In the genomic region with DNA sequence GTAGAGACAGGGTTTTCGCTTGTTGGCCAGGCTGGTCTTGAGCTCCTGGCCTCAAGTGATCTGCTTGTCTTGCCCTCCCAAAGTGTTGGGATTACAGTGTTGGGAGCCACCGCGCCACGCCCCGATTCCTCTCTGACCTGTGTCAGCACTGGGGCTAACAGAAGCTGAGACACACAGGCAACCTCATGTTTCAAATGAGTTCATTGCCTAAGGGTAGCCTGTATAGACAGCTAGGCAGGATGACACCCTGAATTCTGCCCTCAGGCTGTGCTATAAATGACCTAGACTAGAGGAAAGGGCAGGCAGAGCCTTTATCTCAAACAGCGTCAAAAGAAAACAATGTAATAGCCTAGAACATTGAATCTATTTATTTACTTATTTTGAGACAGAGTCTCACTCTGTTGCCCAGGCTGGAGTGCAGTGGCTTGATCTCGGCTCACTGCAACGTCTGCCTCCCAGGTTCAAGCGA, we compare ENCODE assay signal across 20 cellular contexts. TPM values are rescaled to one million over a fixed set of nuclear protein-coding genes. Genes with fewer than 3 reads are reported as not detected.
A peak's percentile ranks its signal among the peaks of the same experiment; 100 is the strongest.
DNase-seq lines count a peak whose midpoint lies in the region; ATAC-seq, FAIRE-seq and TF ChIP-seq lines count a peak whose summit lies in the region.
"Had no signal": no experiment of that assay in that cellular context is flagged by ENCODE, and none has a peak within 500 bp of the region (broad histone marks: within the 10 kb centered on the region; RNA-seq: fewer than 3 reads in every experiment).

No MANE protein-coding gene starts in this region.

- H3K23ac ChIP-seq in mesendoderm (ENCODE audit: low read length) = peak overlapping the region; percentile 45

- ATAC-seq in pancreas = no peak
- ATAC-seq: CD8-positive, alpha-beta T cell had no signal

- FAIRE-seq in pancreas (lab: Jason Lieb, UNC) = no peak
- FAIRE-seq: RCC 7860 had no signal

- H3K4ac ChIP-seq in mesendoderm (ENCODE audit: low read depth, low read length) = no peak overlapping the region

- no peak for DNase-seq in activated CD4-positive, alpha-beta T cell treated with anti-CD3 and anti-CD28 coated beads, Interleukin-2, amount 10 ng/mL, durations not matched to agents 24 days and 14 days
- no peak for DNase-seq in activated CD4-positive, alpha-beta T cell treated with anti-CD3 and anti-CD28 coated beads for 48 hours
- DNase-seq in SK-MEL-5 (ENCODE audit: low read depth, low spot score) (peak; percentile 43), mesendoderm (peak; percentile 40), type B pancreatic cell (ENCODE audit: extremely low spot score, unreplicated experiment) (no peak), BE2C (no peak), pancreas (no peak), coronary artery (ENCODE audit: low spot score) (no peak)
- DNase-seq: activated CD4-positive, CD25-positive, alpha-beta regulatory T cell; brain microvascular endothelial cell; CD8-positive, alpha-beta T cell; effector CD8-positive, alpha-beta T cell; Karpas-422; NCI-H187 treated with DMSO at 0.1 percent for 48 hours; NCI-H526 had no signal

- H3K27me3 Mint-ChIP-seq in activated CD4-positive, alpha-beta T cell treated with anti-CD3 and anti-CD28 coated beads, Interleukin-2, amount 10 ng/mL, durations not matched to agents 24 days and 14 days = no peaks in the 10 kb centered on the region
- no peaks in the 10 kb centered on the region for H3K27me3 Mint-ChIP-seq in type B pancreatic cell
- H3K27me3 Mint-ChIP-seq: activated naive CD8-positive, alpha-beta T cell; memory B cell had no signal

- H3K9ac ChIP-seq in mesendoderm (ENCODE audit: low read length) = no peak overlapping the region

- no peak overlapping the region for H3K4me2 ChIP-seq in mesendoderm (ENCODE audit: low read length)

- peak overlapping the region; percentile 29 for H3K27ac Mint-ChIP-seq in activated CD4-positive, alpha-beta T cell treated with anti-CD3 and anti-CD28 coated beads, Interleukin-2, amount 10 ng/mL, durations not matched to agents 24 days and 14 days
- H3K27ac Mint-ChIP-seq in type B pancreatic cell = peak overlapping the region; percentile 95
- H3K27ac Mint-ChIP-seq: activated naive CD8-positive, alpha-beta T cell; CD8-positive, alpha-beta T cell had no signal

- H2BK15ac ChIP-seq in mesendoderm (replicated peaks; ENCODE audit: low read depth) = no peak overlapping the region

- H3K4me3 ChIP-seq in mesendoderm (ENCODE audit: low read length) (no peak overlapping the region), BE2C (ENCODE audit: low read depth, low read length) (no peak overlapping the region), pancreas (no peak overlapping the region), coronary artery (no peak overlapping the region)

- H4K8ac ChIP-seq in mesendoderm (ENCODE audit: low read depth, low read length) = no peak overlapping the region

- H3K4me3 Mint-ChIP-seq in activated CD4-positive, alpha-beta T cell treated with anti-CD3 and anti-CD28 coated beads, Interleukin-2, amount 10 ng/mL, durations not matched to agents 24 days and 14 days = no peak overlapping the region
- H3K4me3 Mint-ChIP-seq in type B pancreatic cell = peak overlapping the region; percentile 34
- H3K4me3 Mint-ChIP-seq: activated naive CD8-positive, alpha-beta T cell; CD8-positive, alpha-beta T cell; memory B cell had no signal

- WGBS in mesendoderm (ENCODE audit: extremely low coverage, insufficient coverage, low lambda C conversion rate) = no CpG with 5 or more reads among the region's 9 CpGs
- WGBS in pancreas, 2 donors = 88% methylated on average over 9 of the region's 9 CpGs

- no peak overlapping the region for H3K18ac ChIP-seq in mesendoderm (ENCODE audit: low read length)

- H3K4me1 ChIP-seq in mesendoderm (ENCODE audit: control insufficient read depth, low read depth, low read length) (no peaks in the 10 kb centered on the region), BE2C (no peaks in the 10 kb centered on the region), pancreas (peaks cover 8 to 11% (median 8%) of the 10 kb centered on the region in 3 donors)

- H2AK5ac ChIP-seq in mesendoderm (ENCODE audit: low read length) = no peak overlapping the region

- H3K27me3 ChIP-seq in mesendoderm (ENCODE audit: insufficient read depth, low read length, poor library complexity) (no peaks in the 10 kb centered on the region), BE2C (no peaks in the 10 kb centered on the region), pancreas (no peaks in the 10 kb centered on the region)
- H3K27me3 ChIP-seq: brain microvascular endothelial cell had no signal

- H4K5ac ChIP-seq in mesendoderm (ENCODE audit: low read length) = no peak overlapping the region

- no peak overlapping the region for H2BK5ac ChIP-seq in mesendoderm (ENCODE audit: low read length)

- peaks cover 3% of the 10 kb centered on the region for H3K36me3 Mint-ChIP-seq in activated CD4-positive, alpha-beta T cell treated with anti-CD3 and anti-CD28 coated beads, Interleukin-2, amount 10 ng/mL, durations not matched to agents 24 days and 14 days (ENCODE audit: low read depth)
- peaks cover under 1% of the 10 kb centered on the region for H3K36me3 Mint-ChIP-seq in type B pancreatic cell
- H3K36me3 Mint-ChIP-seq: activated naive CD8-positive, alpha-beta T cell; memory B cell had no signal

- no peaks in the 10 kb centered on the region for H3K79me1 ChIP-seq in mesendoderm (ENCODE audit: low read length)

- H3K79me2 ChIP-seq in mesendoderm (ENCODE audit: control insufficient read depth, insufficient read depth, low read length) = no peaks in the 10 kb centered on the region

- no peaks in the 10 kb centered on the region for H3K9me3 Mint-ChIP-seq in activated CD4-positive, alpha-beta T cell treated with anti-CD3 and anti-CD28 coated beads, Interleukin-2, amount 10 ng/mL, durations not matched to agents 24 days and 14 days
- no peaks in the 10 kb centered on the region for H3K9me3 Mint-ChIP-seq in type B pancreatic cell
- H3K9me3 Mint-ChIP-seq: CD8-positive, alpha-beta T cell; memory B cell had no signal

- no peak overlapping the region for H2BK120ac ChIP-seq in mesendoderm (ENCODE audit: low read depth, low read length)

- no peak for TF ChIP-seq CTCF in type B pancreatic cell (conservative IDR thresholded peaks at IDR 0.05)
- no peak for TF ChIP-seq CTCF in BE2C (IDR thresholded peaks at IDR 0.05; ENCODE audit: low read depth, low read length)
- no peak for TF ChIP-seq CTCF in pancreas (IDR thresholded peaks at IDR 0.05)
- no peak for TF ChIP-seq CTCF in coronary artery (IDR thresholded peaks at IDR 0.05)

- peaks cover 19% of the 10 kb centered on the region for H3K4me1 Mint-ChIP-seq in activated CD4-positive, alpha-beta T cell treated with anti-CD3 and anti-CD28 coated beads, Interleukin-2, amount 10 ng/mL, durations not matched to agents 24 days and 14 days
- H3K4me1 Mint-ChIP-seq in type B pancreatic cell (ENCODE audit: unreplicated experiment) = peaks cover 16% of the 10 kb centered on the region

- H3K27ac ChIP-seq in mesendoderm (ENCODE audit: low read depth, low read length) (no peak overlapping the region), pancreas (no peak overlapping the region), coronary artery (no peak overlapping the region)
- H3K27ac ChIP-seq: brain microvascular endothelial cell had no signal

- intact Hi-C loops in activated CD4-positive, alpha-beta T cell treated with anti-CD3 and anti-CD28 coated beads, Interleukin-2, amount 10 ng/mL, durations not matched to agents 24 days and 14 days (cut with micrococcal nuclease) = no loop called here
- intact Hi-C loops in pancreas (cut with DNase I) = loop anchor here in 1 of 3 donors (10.0 kb wide), 1 partner anchor 84 kb away; no protein-coding TSS in a partner anchor

- peak overlapping the region; percentile 2 for H3K56ac ChIP-seq in mesendoderm (ENCODE audit: low read length)

- in situ Hi-C loops in SK-MEL-5 (cut with HindIII; ENCODE audit: low pct_unique_long_range_greater_than_20kb, low sequenced_read_pairs) = no loop called here

- H3K9me3 ChIP-seq in BE2C (no peaks in the 10 kb centered on the region), pancreas (no peaks in the 10 kb centered on the region)

- H3K36me3 ChIP-seq in mesendoderm (ENCODE audit: control insufficient read depth, insufficient read depth, low read length) (peaks cover 2% of the 10 kb centered on the region), BE2C (peaks cover 5% of the 10 kb centered on the region), pancreas (peaks cover 0 to 3% (median 0%) of the 10 kb centered on the region in 3 donors)

RNA-seq across cellular contexts. Expression of gene CDK3, which starts 2.3 kb away (rescaled TPM):
- 6.6 and 7.4 TPM in 2 replicates for total RNA-seq in activated CD4-positive, alpha-beta T cell treated with anti-CD3 and anti-CD28 coated beads, Interleukin-2, amount 10 ng/mL, durations not matched to agents 24 days and 14 days
- 3.1 and 4.3 TPM in 2 replicates for total RNA-seq in SK-MEL-5 (2014; rRNA removed; shearing (Covaris generic))
- 3.7 and 4.1 TPM in 2 replicates for polyA plus RNA-seq in SK-MEL-5 (2015; cell fraction: cytosol; rRNA removed)
- polyA plus RNA-seq in SK-MEL-5 (2015; cell fraction: nucleus; rRNA removed) = 96.5 and 110 TPM in 2 replicates
- 6.2 TPM for polyA plus RNA-seq in mesendoderm (2013, experiment 1 of 2)
- polyA plus RNA-seq in mesendoderm (2013, experiment 2 of 2) = 6.2 TPM
- total RNA-seq in type B pancreatic cell (ENCODE audit: low replicate concordance) (11.5 and 14.1 TPM in 2 replicates), pancreas (1 to 10 TPM; 1.9 to 6.3 (median 3.0) TPM)
- polyA plus RNA-seq in BE2C (2012; ENCODE audit: insufficient read depth, insufficient read length, low read depth) = 4.1 TPM
- polyA plus RNA-seq in pancreas = 10 to 100 TPM; 32.2 to 34.7 TPM

RNA-seq across cellular contexts. Expression of gene TEN1, which starts 19.3 kb away (rescaled TPM):
- 9.7 and 12.5 TPM in 2 replicates for total RNA-seq in activated CD4-positive, alpha-beta T cell treated with anti-CD3 and anti-CD28 coated beads, Interleukin-2, amount 10 ng/mL, durations not matched to agents 24 days and 14 days
- total RNA-seq in SK-MEL-5 (2014; rRNA removed; shearing (Covaris generic)) = 62.9 and 75.4 TPM in 2 replicates
- polyA plus RNA-seq in SK-MEL-5 (2015; cell fraction: cytosol; rRNA removed) = 48.4 and 65.1 TPM in 2 replicates
- polyA plus RNA-seq in SK-MEL-5 (2015; cell fraction: nucleus; rRNA removed) = 101 and 104 TPM in 2 replicates
- polyA plus RNA-seq in mesendoderm (2013, experiment 1 of 2) = 16.1 TPM
- polyA plus RNA-seq in mesendoderm (2013, experiment 2 of 2) = 15.1 TPM
- 15.9 and 31.2 TPM in 2 replicates for total RNA-seq in type B pancreatic cell (ENCODE audit: low replicate concordance)
- polyA plus RNA-seq in BE2C (2012; ENCODE audit: insufficient read depth, insufficient read length, low read depth) = 22.5 TPM
- 10 to 100 TPM in 5 of 6 donors, 1 to 10 TPM in 1; 6.9 to 12.9 (median 12.3) TPM for total RNA-seq in pancreas
- polyA plus RNA-seq in pancreas = 10 to 100 TPM; 19.7 to 35.0 TPM

RNA-seq across cellular contexts. Expression of gene ACOX1, which starts 19.4 kb away (rescaled TPM):
- total RNA-seq in activated CD4-positive, alpha-beta T cell treated with anti-CD3 and anti-CD28 coated beads, Interleukin-2, amount 10 ng/mL, durations not matched to agents 24 days and 14 days = 29.2 and 30.0 TPM in 2 replicates
- total RNA-seq in SK-MEL-5 (2014; rRNA removed; shearing (Covaris generic)) = 43.2 and 44.4 TPM in 2 replicates
- 30.3 and 35.3 TPM in 2 replicates for polyA plus RNA-seq in SK-MEL-5 (2015; cell fraction: cytosol; rRNA removed)
- polyA plus RNA-seq in SK-MEL-5 (2015; cell fraction: nucleus; rRNA removed) = 31.4 and 47.3 TPM in 2 replicates
- 11.1 TPM for polyA plus RNA-seq in mesendoderm (2013, experiment 1 of 2)
- polyA plus RNA-seq in mesendoderm (2013, experiment 2 of 2) = 10.8 TPM
- total RNA-seq in type B pancreatic cell (ENCODE audit: low replicate concordance) = 48.5 and 84.6 TPM in 2 replicates
- polyA plus RNA-seq in BE2C (2012; ENCODE audit: insufficient read depth, insufficient read length, low read depth) = 8.8 TPM
- 10 to 100 TPM; 50.4 to 74.2 (median 59.4) TPM for total RNA-seq in pancreas
- 10 to 100 TPM; 16.3 to 25.4 TPM for polyA plus RNA-seq in pancreas

RNA-seq across cellular contexts. Expression of gene EVPL, which starts 28.7 kb away (rescaled TPM):
- total RNA-seq in activated CD4-positive, alpha-beta T cell treated with anti-CD3 and anti-CD28 coated beads, Interleukin-2, amount 10 ng/mL, durations not matched to agents 24 days and 14 days = 0.09 and 0.17 TPM in 2 replicates
- total RNA-seq in SK-MEL-5 (2014; rRNA removed; shearing (Covaris generic)) = 0.08 and 0.16 TPM in 2 replicates
- polyA plus RNA-seq in SK-MEL-5 (2015; cell fraction: cytosol; rRNA removed) = 0.01 and 0.03 TPM in 2 replicates
- polyA plus RNA-seq in SK-MEL-5 (2015; cell fraction: nucleus; rRNA removed) = 0.11 and 0.36 TPM in 2 replicates
- 0.14 TPM for polyA plus RNA-seq in mesendoderm (2013, experiment 1 of 2)
- polyA plus RNA-seq in mesendoderm (2013, experiment 2 of 2) = 0.11 TPM
- 31.9 and 116 TPM in 2 replicates for total RNA-seq in type B pancreatic cell (ENCODE audit: low replicate concordance)
- 0.94 TPM for polyA plus RNA-seq in BE2C (2012; ENCODE audit: insufficient read depth, insufficient read length, low read depth)
- total RNA-seq in pancreas = 1 to 10 TPM; 1.3 to 3.5 (median 2.9) TPM
- polyA plus RNA-seq in pancreas = 10 to 100 TPM in 1 of 2 donors, 1 to 10 TPM in 1; 6.5 to 14.6 TPM
- total RNA-seq: A172, osteocyte had no signal

RNA-seq across cellular contexts. Expression of gene FBF1, which starts 57.5 kb away (rescaled TPM):
- 17.5 and 18.6 TPM in 2 replicates for total RNA-seq in activated CD4-positive, alpha-beta T cell treated with anti-CD3 and anti-CD28 coated beads, Interleukin-2, amount 10 ng/mL, durations not matched to agents 24 days and 14 days
- total RNA-seq in SK-MEL-5 (2014; rRNA removed; shearing (Covaris generic)) = 17.6 and 24.8 TPM in 2 replicates
- polyA plus RNA-seq in SK-MEL-5 (2015; cell fraction: cytosol; rRNA removed) = 22.5 and 29.9 TPM in 2 replicates
- polyA plus RNA-seq in SK-MEL-5 (2015; cell fraction: nucleus; rRNA removed) = 151 and 162 TPM in 2 replicates
- polyA plus RNA-seq in mesendoderm (2013, experiment 1 of 2) = 2.5 TPM
- 2.7 TPM for polyA plus RNA-seq in mesendoderm (2013, experiment 2 of 2)
- total RNA-seq in type B pancreatic cell (ENCODE audit: low replicate concordance) (18.7 and 27.5 TPM in 2 replicates), pancreas (10 to 100 TPM in 1 of 6 donors, 1 to 10 TPM in 5; 2.4 to 10.1 (median 3.9) TPM)
- polyA plus RNA-seq in BE2C (2012; ENCODE audit: insufficient read depth, insufficient read length, low read depth) = 3.9 TPM
- 10 to 100 TPM in 1 of 2 donors, 1 to 10 TPM in 1; 7.7 to 24.8 TPM for polyA plus RNA-seq in pancreas

Comparison
In these comparisons a context has a peak if more than half of its experiments do, and no peak if none do; other contexts are left out.
1. DNase-seq: peak in SK-MEL-5 (single experiment) and mesendoderm (single experiment); none in activated CD4-positive, alpha-beta T cell treated with anti-CD3 and anti-CD28 coated beads, Interleukin-2, amount 10 ng/mL, durations not matched to agents 24 days and 14 days (single experiment), activated CD4-positive, alpha-beta T cell treated with anti-CD3 and anti-CD28 coated beads for 48 hours (single experiment), type B pancreatic cell (single experiment), BE2C (single experiment), pancreas (0 of 6) and coronary artery (single experiment).